ENCODE assay signal across 8 cellular contexts in the genomic region with DNA sequence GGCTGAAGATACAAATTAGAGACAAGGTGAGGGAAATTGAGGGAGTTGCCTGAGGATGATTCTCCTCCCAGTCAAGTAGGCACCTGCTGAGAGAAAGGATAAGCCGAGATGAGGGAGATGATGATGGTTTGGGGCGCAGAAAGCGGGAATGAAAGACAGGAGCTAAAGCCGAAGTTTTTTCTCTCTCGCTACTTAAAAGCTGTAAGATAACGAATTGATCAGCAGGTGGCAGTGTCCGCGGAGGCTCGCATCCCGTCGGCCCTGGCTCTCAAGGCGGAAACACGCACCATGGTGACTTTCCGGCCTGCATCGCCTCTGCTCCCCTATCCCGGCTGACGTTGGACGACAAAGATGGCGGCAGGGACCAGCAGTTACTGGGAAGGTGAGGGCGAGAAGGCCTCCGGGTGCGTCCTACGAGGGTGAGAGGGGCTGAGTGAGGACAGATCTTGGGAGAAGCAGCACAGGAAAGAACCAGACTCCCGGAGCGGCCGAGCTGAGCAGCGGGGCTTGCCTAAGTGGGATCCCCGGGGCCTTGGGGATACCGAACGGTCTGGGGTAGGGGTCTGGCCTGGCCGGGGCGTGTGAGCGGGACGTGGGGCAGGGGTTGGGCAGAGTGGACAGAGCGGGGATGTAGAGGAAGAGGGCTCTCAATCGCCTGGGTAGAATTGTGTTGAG.
DNase-seq lines count a peak whose midpoint lies in the region; ATAC-seq lines count a peak whose summit lies in the region.

A gene (plus strand): TSS at position 326 of the 675 bp plus-strand sequence. CDS start 26 bp downstream, at position 352.

- DNase-seq in DMS114 treated with DMSO at 0.1 percent for 48 hours (lab: John Stamatoyannopoulos, UW; ENCODE audit: unreplicated experiment) (peak; percentile 92), HuH-7.5 (ENCODE audit: low spot score) (peak; percentile 46), OCI-M1 (lab: John Stamatoyannopoulos, UW) (peak; percentile 97), activated T-cell treated with anti-CD3 and anti-CD28 coated beads for 24 hours (ENCODE audit: low read depth) (peak; percentile 86), epidermal melanocyte (ENCODE audit: insufficient read length, low spot score) (peak; percentile 82), middle frontal gyrus (ENCODE audit: extremely low spot score, low spot score) (peak; percentile 89)
- DNase-seq in stimulated activated CD8-positive, alpha-beta memory T cell treated with anti-CD3 and anti-CD28 coated beads, Interleukin-2, amount 100 ng/mL, for 48 hours (ENCODE audit: low read depth in 2 of 2) = peak; percentile 83 to 89

- ATAC-seq in GM21515 (IDR thresholded peaks at IDR 0.05; ENCODE audit: unreplicated experiment) = peak; percentile 90

Comparison
In these comparisons a context has a peak if more than half of its experiments do, and no peak if none do; other contexts are left out.
1. Peak in every context shown above with its lines: DNase-seq and ATAC-seq.
2. DNase-seq: peak in every context shown above with its lines; median percentile 97 in OCI-M1; 92 in DMS114 treated with DMSO at 0.1 percent for 48 hours; 89 in middle frontal gyrus; 86 in activated T-cell treated with anti-CD3 and anti-CD28 coated beads for 24 hours; 86 in stimulated activated CD8-positive, alpha-beta memory T cell treated with anti-CD3 and anti-CD28 coated beads, Interleukin-2, amount 100 ng/mL, for 48 hours; 82 in epidermal melanocyte; 46 in HuH-7.5.